ENCODE assay signal across 10 cellular contexts in genomic region chr7:22193361-22194016, GRCh38.
DNase-seq lines count a peak whose midpoint lies in the region; ATAC-seq and TF ChIP-seq lines count a peak whose summit lies in the region.
"Had no signal": no experiment of that assay in that cellular context is flagged by ENCODE, and none has a peak within 500 bp of the region (broad histone marks: within the 10 kb centered on the region; RNA-seq: fewer than 3 reads in every experiment).

No MANE protein-coding gene starts in this region.

- H2AFZ ChIP-seq in ACC112 (ENCODE audit: low read length, unreplicated experiment) = peak overlapping the region; percentile 39

- H3K4me3 Mint-ChIP-seq in nephron progenitor cell = peak overlapping the region; percentile 81

- peaks cover 10% of the 10 kb centered on the region for H3K27me3 Mint-ChIP-seq in nephron progenitor cell (ENCODE audit: low read depth, poor library complexity)

- no peaks in the 10 kb centered on the region for H3K79me2 ChIP-seq in ACC112 (ENCODE audit: control insufficient read depth, insufficient read depth, low read length, unreplicated experiment)

- TF ChIP-seq CTCF in foreskin fibroblast (IDR thresholded peaks at IDR 0.05; ENCODE audit: low read depth, low read length) = no peak
- no peak for TF ChIP-seq CTCF in nephron progenitor cell (IDR thresholded peaks at IDR 0.05)

- H3K4me1 ChIP-seq in ACC112 (ENCODE audit: control insufficient read depth, insufficient read depth, low read length, unreplicated experiment) = no peaks in the 10 kb centered on the region

- H3K9me3 Mint-ChIP-seq in nephron progenitor cell = no peaks in the 10 kb centered on the region

- no peak overlapping the region for H3K27ac ChIP-seq in ACC112 (ENCODE audit: low read depth, low read length)

- no peak for ATAC-seq in GM21786 (IDR thresholded peaks at IDR 0.05; ENCODE audit: unreplicated experiment)

- peak overlapping the region; percentile 64 for H3K4me3 ChIP-seq in ACC112 (ENCODE audit: low read depth, low read length)
- peak overlapping the region; percentile 5 to 13 for H3K4me3 ChIP-seq in foreskin fibroblast (ENCODE audit: low read depth in 1 of 2, low read length in 2 of 2)

- H3K27me3 ChIP-seq in ACC112 (ENCODE audit: insufficient read depth, low read length) = no peaks in the 10 kb centered on the region

- H3K27ac Mint-ChIP-seq in nephron progenitor cell = peak overlapping the region; percentile 26

- H3K36me3 Mint-ChIP-seq in nephron progenitor cell (ENCODE audit: low read depth) = no peaks in the 10 kb centered on the region

- H3K36me3 ChIP-seq in ACC112 (ENCODE audit: insufficient read depth, low read length) = no peaks in the 10 kb centered on the region

- DNase-seq in NCI-H345 treated with DMSO at 0.1 percent for 48 hours (lab: John Stamatoyannopoulos, UW; ENCODE audit: unreplicated experiment) (peak; percentile 55), foreskin fibroblast (peak; percentile 21 to 57), nephron progenitor cell (peak; percentile 62), HUDEP-2 (lab: John Stamatoyannopoulos, UW; ENCODE audit: unreplicated experiment in 76 of 76) (no peak), SW 1271 (lab: John Stamatoyannopoulos, UW) (no peak), NCI-H1048 (lab: John Stamatoyannopoulos, UW) (no peak)
- DNase-seq: activated T-cell treated with anti-CD3 and anti-CD28 coated beads, Interleukin-2, amount 50 U/mL, for 1 hour; NCI-H446 treated with DMSO at 0.1 percent for 48 hours had no signal

- peaks cover 64% of the 10 kb centered on the region for H3K4me1 Mint-ChIP-seq in nephron progenitor cell

Comparison
In these comparisons a context has a peak if more than half of its experiments do, and no peak if none do; other contexts are left out.
1. DNase-seq: peak in NCI-H345 treated with DMSO at 0.1 percent for 48 hours (single experiment), foreskin fibroblast (2 of 2) and nephron progenitor cell (single experiment); none in HUDEP-2 (0 of 76), SW 1271 (0 of 2) and NCI-H1048 (single experiment).